Comparison of ENCODE assay signal across 14 cellular contexts in the genomic region with DNA sequence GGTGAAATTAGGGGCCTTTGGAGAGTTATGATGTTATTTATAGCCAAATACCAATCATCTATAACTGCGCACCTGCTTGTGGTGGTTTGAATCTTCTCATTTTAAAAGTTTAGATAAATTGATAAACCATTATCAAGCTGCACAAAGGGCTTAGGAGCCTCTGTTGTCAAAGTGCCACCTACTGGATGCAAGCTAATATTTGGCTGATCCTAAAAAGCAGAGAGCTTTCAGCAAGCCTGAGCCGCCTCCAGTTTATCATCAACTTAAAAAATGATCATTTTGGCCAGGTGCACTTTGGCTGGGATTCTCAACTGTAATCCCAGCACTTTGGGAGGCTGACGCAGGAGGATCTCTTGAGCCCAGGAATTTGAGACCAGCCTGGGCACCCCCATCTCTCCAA. TPM values are rescaled to one million over a fixed set of nuclear protein-coding genes. Genes with fewer than 3 reads are reported as not detected.
DNase-seq lines count a peak whose midpoint lies in the region; ATAC-seq, FAIRE-seq and TF ChIP-seq lines count a peak whose summit lies in the region.
"Had no signal": no experiment of that assay in that cellular context is flagged by ENCODE, and none has a peak within 500 bp of the region (broad histone marks: within the 10 kb centered on the region; RNA-seq: fewer than 3 reads in every experiment).

No MANE protein-coding gene starts in this region.

- H3K4me2 ChIP-seq in osteoblast (ENCODE audit: insufficient read depth, low read length) = no peak overlapping the region

- no peak for ATAC-seq in HG03135 (IDR thresholded peaks at IDR 0.05; ENCODE audit: unreplicated experiment)
- no peak for ATAC-seq in HG03045 (IDR thresholded peaks at IDR 0.05; ENCODE audit: unreplicated experiment)

- H3K36me3 ChIP-seq in bronchial epithelial cell (ENCODE audit: control insufficient read depth, insufficient read depth, low read length) (no peaks in the 10 kb centered on the region), osteoblast (ENCODE audit: insufficient read depth, low read length) (no peaks in the 10 kb centered on the region)

- no peak for FAIRE-seq in bronchial epithelial cell (lab: Jason Lieb, UNC)

- no peaks in the 10 kb centered on the region for H3K9me3 ChIP-seq in osteoblast (ENCODE audit: low read depth, low read length)

- H3K4me1 ChIP-seq in osteoblast (ENCODE audit: insufficient read depth, low read length) = no peaks in the 10 kb centered on the region

- no peak overlapping the region for H2AFZ ChIP-seq in osteoblast (ENCODE audit: low read length)

- H3K4me3 ChIP-seq in bronchial epithelial cell (ENCODE audit: low read depth, low read length) (no peak overlapping the region), osteoblast (ENCODE audit: insufficient read depth, low read length) (no peak overlapping the region)

- H3K27ac ChIP-seq in osteoblast (ENCODE audit: low read depth, low read length) = no peak overlapping the region

- DNase-seq in DMS 273 (lab: John Stamatoyannopoulos, UW; ENCODE audit: unreplicated experiment) (peak; percentile 42), DMS 273 treated with DMSO at 0.1 percent for 48 hours (lab: John Stamatoyannopoulos, UW) (no peak), M059J (ENCODE audit: low read depth) (peak; percentile 50), bronchial epithelial cell (ENCODE audit: low read depth) (peak; percentile 40), osteoblast (ENCODE audit: insufficient read length, low spot score, missing footprints) (peak; percentile 27), amniotic stem cell (lab: John Stamatoyannopoulos, UW) (no peak)
- DNase-seq: 8988T; activated CD4-positive, alpha-beta T cell treated with anti-CD3 and anti-CD28 coated beads, Interleukin-2, amount 50 U/mL, for 48 hours; foreskin melanocyte; mesenchymal stem cell; NCI-H1417 treated with DMSO at 0.1 percent for 48 hours; Right ventricle myocardium superior had no signal

- TF ChIP-seq CTCF in bronchial epithelial cell (IDR thresholded peaks at IDR 0.05; ENCODE audit: insufficient read depth, low read length, severe bottlenecking) (peak; percentile 37), osteoblast (IDR thresholded peaks at IDR 0.05; ENCODE audit: extremely low read depth, low read depth, low read length) (peak; percentile 45)

- no peaks in the 10 kb centered on the region for H4K20me1 ChIP-seq in osteoblast (ENCODE audit: insufficient read depth, low read length)

- H3K79me2 ChIP-seq in osteoblast (ENCODE audit: insufficient read depth, low read length) = no peaks in the 10 kb centered on the region

- H3K27me3 ChIP-seq in bronchial epithelial cell (ENCODE audit: control insufficient read depth, insufficient read depth, low read length) (peaks cover 1% of the 10 kb centered on the region), osteoblast (ENCODE audit: insufficient read depth, low read length) (peaks cover 9% of the 10 kb centered on the region)

RNA-seq across cellular contexts. Expression of gene ATXN1, which starts 58.5 kb away (rescaled TPM):
- 31.5 and 35.4 TPM in 2 replicates for total RNA-seq in M059J (2014; rRNA removed; shearing (Covaris generic))
- total RNA-seq in bronchial epithelial cell (18.4 and 50.1 TPM in 2 replicates), osteoblast (44.2 and 48.5 TPM in 2 replicates)

Comparison
In these comparisons a context has a peak if more than half of its experiments do, and no peak if none do; other contexts are left out.
1. DNase-seq: peak in DMS 273 (single experiment), M059J (single experiment), bronchial epithelial cell (single experiment) and osteoblast (single experiment); none in DMS 273 treated with DMSO at 0.1 percent for 48 hours (single experiment) and amniotic stem cell (single experiment).